1 cellular context compared by ENCODE assay signal in the genomic region with DNA sequence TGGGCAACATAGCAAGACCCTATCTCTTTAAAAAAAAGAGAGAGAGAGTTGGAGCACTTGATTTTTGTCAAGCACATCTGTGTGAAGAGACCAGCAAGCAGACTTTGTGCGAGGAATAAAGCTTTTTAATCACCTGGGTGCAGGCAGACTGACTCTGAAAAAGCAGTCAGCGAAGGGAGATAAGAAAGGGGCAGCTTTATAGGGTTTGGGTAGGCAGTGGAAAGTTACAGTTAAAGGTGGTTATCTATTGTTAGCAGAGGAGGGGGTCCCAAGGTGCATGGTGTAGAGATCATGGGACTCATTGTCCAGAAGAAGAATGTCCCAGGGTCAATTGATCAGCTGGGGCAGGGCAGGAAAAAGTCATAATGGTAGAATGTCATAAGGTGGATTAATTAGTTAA.
TF ChIP-seq lines count a peak whose summit lies in the region.

No MANE protein-coding gene starts in this region.

TF ChIP-seq in H1, 55 proteins besides CTCF, POLR2A, EP300 and RAD21:
- TF ChIP-seq, protein P1, sequence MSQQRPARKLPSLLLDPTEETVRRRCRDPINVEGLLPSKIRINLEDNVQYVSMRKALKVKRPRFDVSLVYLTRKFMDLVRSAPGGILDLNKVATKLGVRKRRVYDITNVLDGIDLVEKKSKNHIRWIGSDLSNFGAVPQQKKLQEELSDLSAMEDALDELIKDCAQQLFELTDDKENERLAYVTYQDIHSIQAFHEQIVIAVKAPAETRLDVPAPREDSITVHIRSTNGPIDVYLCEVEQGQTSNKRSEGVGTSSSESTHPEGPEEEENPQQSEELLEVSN (IDR thresholded peaks at IDR 0.05) = no peak
- no peak for TF ChIP-seq SIRT6 (IDR thresholded peaks at IDR 0.05; ENCODE audit: low read length)
- TF ChIP-seq, protein P2, sequence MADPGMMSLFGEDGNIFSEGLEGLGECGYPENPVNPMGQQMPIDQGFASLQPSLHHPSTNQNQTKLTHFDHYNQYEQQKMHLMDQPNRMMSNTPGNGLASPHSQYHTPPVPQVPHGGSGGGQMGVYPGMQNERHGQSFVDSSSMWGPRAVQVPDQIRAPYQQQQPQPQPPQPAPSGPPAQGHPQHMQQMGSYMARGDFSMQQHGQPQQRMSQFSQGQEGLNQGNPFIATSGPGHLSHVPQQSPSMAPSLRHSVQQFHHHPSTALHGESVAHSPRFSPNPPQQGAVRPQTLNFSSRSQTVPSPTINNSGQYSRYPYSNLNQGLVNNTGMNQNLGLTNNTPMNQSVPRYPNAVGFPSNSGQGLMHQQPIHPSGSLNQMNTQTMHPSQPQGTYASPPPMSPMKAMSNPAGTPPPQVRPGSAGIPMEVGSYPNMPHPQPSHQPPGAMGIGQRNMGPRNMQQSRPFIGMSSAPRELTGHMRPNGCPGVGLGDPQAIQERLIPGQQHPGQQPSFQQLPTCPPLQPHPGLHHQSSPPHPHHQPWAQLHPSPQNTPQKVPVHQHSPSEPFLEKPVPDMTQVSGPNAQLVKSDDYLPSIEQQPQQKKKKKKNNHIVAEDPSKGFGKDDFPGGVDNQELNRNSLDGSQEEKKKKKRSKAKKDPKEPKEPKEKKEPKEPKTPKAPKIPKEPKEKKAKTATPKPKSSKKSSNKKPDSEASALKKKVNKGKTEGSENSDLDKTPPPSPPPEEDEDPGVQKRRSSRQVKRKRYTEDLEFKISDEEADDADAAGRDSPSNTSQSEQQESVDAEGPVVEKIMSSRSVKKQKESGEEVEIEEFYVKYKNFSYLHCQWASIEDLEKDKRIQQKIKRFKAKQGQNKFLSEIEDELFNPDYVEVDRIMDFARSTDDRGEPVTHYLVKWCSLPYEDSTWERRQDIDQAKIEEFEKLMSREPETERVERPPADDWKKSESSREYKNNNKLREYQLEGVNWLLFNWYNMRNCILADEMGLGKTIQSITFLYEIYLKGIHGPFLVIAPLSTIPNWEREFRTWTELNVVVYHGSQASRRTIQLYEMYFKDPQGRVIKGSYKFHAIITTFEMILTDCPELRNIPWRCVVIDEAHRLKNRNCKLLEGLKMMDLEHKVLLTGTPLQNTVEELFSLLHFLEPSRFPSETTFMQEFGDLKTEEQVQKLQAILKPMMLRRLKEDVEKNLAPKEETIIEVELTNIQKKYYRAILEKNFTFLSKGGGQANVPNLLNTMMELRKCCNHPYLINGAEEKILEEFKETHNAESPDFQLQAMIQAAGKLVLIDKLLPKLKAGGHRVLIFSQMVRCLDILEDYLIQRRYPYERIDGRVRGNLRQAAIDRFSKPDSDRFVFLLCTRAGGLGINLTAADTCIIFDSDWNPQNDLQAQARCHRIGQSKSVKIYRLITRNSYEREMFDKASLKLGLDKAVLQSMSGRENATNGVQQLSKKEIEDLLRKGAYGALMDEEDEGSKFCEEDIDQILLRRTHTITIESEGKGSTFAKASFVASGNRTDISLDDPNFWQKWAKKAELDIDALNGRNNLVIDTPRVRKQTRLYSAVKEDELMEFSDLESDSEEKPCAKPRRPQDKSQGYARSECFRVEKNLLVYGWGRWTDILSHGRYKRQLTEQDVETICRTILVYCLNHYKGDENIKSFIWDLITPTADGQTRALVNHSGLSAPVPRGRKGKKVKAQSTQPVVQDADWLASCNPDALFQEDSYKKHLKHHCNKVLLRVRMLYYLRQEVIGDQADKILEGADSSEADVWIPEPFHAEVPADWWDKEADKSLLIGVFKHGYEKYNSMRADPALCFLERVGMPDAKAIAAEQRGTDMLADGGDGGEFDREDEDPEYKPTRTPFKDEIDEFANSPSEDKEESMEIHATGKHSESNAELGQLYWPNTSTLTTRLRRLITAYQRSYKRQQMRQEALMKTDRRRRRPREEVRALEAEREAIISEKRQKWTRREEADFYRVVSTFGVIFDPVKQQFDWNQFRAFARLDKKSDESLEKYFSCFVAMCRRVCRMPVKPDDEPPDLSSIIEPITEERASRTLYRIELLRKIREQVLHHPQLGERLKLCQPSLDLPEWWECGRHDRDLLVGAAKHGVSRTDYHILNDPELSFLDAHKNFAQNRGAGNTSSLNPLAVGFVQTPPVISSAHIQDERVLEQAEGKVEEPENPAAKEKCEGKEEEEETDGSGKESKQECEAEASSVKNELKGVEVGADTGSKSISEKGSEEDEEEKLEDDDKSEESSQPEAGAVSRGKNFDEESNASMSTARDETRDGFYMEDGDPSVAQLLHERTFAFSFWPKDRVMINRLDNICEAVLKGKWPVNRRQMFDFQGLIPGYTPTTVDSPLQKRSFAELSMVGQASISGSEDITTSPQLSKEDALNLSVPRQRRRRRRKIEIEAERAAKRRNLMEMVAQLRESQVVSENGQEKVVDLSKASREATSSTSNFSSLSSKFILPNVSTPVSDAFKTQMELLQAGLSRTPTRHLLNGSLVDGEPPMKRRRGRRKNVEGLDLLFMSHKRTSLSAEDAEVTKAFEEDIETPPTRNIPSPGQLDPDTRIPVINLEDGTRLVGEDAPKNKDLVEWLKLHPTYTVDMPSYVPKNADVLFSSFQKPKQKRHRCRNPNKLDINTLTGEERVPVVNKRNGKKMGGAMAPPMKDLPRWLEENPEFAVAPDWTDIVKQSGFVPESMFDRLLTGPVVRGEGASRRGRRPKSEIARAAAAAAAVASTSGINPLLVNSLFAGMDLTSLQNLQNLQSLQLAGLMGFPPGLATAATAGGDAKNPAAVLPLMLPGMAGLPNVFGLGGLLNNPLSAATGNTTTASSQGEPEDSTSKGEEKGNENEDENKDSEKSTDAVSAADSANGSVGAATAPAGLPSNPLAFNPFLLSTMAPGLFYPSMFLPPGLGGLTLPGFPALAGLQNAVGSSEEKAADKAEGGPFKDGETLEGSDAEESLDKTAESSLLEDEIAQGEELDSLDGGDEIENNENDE (IDR thresholded peaks at IDR 0.05; ENCODE audit: insufficient replicate concordance, low read length) = no peak
- TF ChIP-seq TAF7 (optimal IDR thresholded peaks at IDR 0.05; ENCODE audit: borderline replicate concordance, low read depth, low read length) = no peak
- TF ChIP-seq EZH2 (IDR thresholded peaks at IDR 0.05; ENCODE audit: low read depth, low read length, severe bottlenecking) = no peak
- TF ChIP-seq, protein P3, sequence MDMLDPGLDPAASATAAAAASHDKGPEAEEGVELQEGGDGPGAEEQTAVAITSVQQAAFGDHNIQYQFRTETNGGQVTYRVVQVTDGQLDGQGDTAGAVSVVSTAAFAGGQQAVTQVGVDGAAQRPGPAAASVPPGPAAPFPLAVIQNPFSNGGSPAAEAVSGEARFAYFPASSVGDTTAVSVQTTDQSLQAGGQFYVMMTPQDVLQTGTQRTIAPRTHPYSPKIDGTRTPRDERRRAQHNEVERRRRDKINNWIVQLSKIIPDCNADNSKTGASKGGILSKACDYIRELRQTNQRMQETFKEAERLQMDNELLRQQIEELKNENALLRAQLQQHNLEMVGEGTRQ (IDR thresholded peaks at IDR 0.05; ENCODE audit: low read length) = no peak
- no peak for TF ChIP-seq SIN3A (conservative IDR thresholded peaks at IDR 0.05 in 1 of 2, IDR thresholded peaks at IDR 0.05 in 1 of 2; ENCODE audit: low read depth in 1 of 2, low read length in 2 of 2)
- TF ChIP-seq, protein P4, sequence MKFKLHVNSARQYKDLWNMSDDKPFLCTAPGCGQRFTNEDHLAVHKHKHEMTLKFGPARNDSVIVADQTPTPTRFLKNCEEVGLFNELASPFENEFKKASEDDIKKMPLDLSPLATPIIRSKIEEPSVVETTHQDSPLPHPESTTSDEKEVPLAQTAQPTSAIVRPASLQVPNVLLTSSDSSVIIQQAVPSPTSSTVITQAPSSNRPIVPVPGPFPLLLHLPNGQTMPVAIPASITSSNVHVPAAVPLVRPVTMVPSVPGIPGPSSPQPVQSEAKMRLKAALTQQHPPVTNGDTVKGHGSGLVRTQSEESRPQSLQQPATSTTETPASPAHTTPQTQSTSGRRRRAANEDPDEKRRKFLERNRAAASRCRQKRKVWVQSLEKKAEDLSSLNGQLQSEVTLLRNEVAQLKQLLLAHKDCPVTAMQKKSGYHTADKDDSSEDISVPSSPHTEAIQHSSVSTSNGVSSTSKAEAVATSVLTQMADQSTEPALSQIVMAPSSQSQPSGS (IDR thresholded peaks at IDR 0.05; ENCODE audit: low read length) = no peak
